19 cellular contexts compared by ENCODE assay signal in the genomic region with DNA sequence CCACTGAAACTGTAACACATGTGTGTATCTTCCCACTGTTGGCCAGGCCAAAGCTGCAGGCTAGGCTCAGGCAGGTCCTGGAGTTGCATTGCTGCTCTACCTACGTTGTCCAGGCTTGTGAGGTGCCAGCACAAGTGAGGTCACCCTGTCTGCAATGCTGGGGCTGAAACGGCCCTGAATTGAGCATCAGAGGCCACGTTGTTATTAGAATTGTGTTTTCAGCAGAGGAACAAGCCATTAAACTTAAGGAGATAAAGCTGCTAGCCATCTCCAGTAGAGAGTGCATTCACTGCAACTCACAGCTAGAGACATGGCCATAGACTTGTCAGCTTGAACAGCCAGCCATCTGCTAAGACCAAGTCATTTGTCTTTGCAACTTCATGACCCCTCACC.
DNase-seq lines count a peak whose midpoint lies in the region; ATAC-seq and TF ChIP-seq lines count a peak whose summit lies in the region.
"Had no signal": no experiment of that assay in that cellular context is flagged by ENCODE, and none has a peak within 500 bp of the region (broad histone marks: within the 10 kb centered on the region; RNA-seq: fewer than 3 reads in every experiment).

No MANE protein-coding gene starts in this region.

- H3K9me3 Mint-ChIP-seq in endodermal cell (peaks cover 3% of the 10 kb centered on the region), nephron (no peaks in the 10 kb centered on the region)

- H3K9ac ChIP-seq in endodermal cell (ENCODE audit: extremely low read depth, low read length, poor library complexity, severe bottlenecking): no peak overlapping the region

- H3K27ac ChIP-seq in VCaP: peak overlapping the region; percentile 50
- peak overlapping the region; percentile 10 for H3K27ac ChIP-seq in endodermal cell (ENCODE audit: low read depth, low read length)
- H3K27ac ChIP-seq in right lobe of liver: no peak overlapping the region
- H3K27ac ChIP-seq: 22Rv1, PC-9, SJSA1 had no signal

- H3K36me3 ChIP-seq in endodermal cell (ENCODE audit: control insufficient read depth, insufficient read depth, low read length): no peaks in the 10 kb centered on the region
- no peaks in the 10 kb centered on the region for H3K36me3 ChIP-seq in right lobe of liver
- H3K36me3 ChIP-seq: SJSA1 had no signal

- H3K4me3 ChIP-seq in endodermal cell (ENCODE audit: low read length) (no peak overlapping the region), right lobe of liver (no peak overlapping the region)
- H3K4me3 ChIP-seq: PC-9, SJSA1 had no signal

- H3K27ac Mint-ChIP-seq in endodermal cell (peak overlapping the region; percentile 64), nephron (peak overlapping the region; percentile 8 to 49 (median 34))
- H3K27ac Mint-ChIP-seq: IgD-negative memory B cell had no signal

- no peak for TF ChIP-seq POLR2A in right lobe of liver (IDR thresholded peaks at IDR 0.05)

- WGBS in endodermal cell (ENCODE audit: insufficient coverage in 1 of 2, insufficient read length in 1 of 2), 2 experiments: 67 to 86% methylated on average over 3 of the region's 3 CpGs
- WGBS in right lobe of liver (ENCODE audit: insufficient coverage, low coverage, low lambda C conversion rate, missing lambda C conversion rate): 75% methylated on average over 1 of the region's 3 CpGs

- TF ChIP-seq CTCF in VCaP (conservative IDR thresholded peaks at IDR 0.05) (no peak), endodermal cell (conservative IDR thresholded peaks at IDR 0.05) (no peak), nephron (IDR thresholded peaks at IDR 0.05; ENCODE audit: unreplicated experiment in 3 of 3) (no peak), right lobe of liver (IDR thresholded peaks at IDR 0.05) (no peak)

- intact Hi-C loops in right lobe of liver (cut with DNase I): no loop called here

- no peak overlapping the region for H3K4me3 Mint-ChIP-seq in endodermal cell
- no peak overlapping the region for H3K4me3 Mint-ChIP-seq in nephron
- H3K4me3 Mint-ChIP-seq: CD14-positive monocyte, H9, IgD-negative memory B cell had no signal

- ATAC-seq in GM21381 (IDR thresholded peaks at IDR 0.05; ENCODE audit: unreplicated experiment) (no peak), right lobe of liver (no peak)

- peak; percentile 79 for DNase-seq in DMS 273 (lab: John Stamatoyannopoulos, UW; ENCODE audit: unreplicated experiment)
- no peak for DNase-seq in DMS 273 treated with DMSO at 0.1 percent for 48 hours (lab: John Stamatoyannopoulos, UW)
- peak; percentile 50 for DNase-seq in endodermal cell
- DNase-seq in right lobe of liver: no peak
- DNase-seq in mucosa of gallbladder (ENCODE audit: low spot score): no peak
- DNase-seq: AML-193, H9, Karpas-422, NCI-H1105, NCI-H2081 treated with DMSO at 0.1 percent for 48 hours, NCI-H82, PC-9 had no signal

- H3K27me3 ChIP-seq in endodermal cell (ENCODE audit: control insufficient read depth, insufficient read depth, low read length, poor library complexity, severe bottlenecking) (no peaks in the 10 kb centered on the region), right lobe of liver (no peaks in the 10 kb centered on the region)
- H3K27me3 ChIP-seq: SJSA1 had no signal

- H3K4me1 Mint-ChIP-seq in endodermal cell (peaks cover 40% of the 10 kb centered on the region), nephron (peaks cover 72% of the 10 kb centered on the region)
- H3K4me1 Mint-ChIP-seq: CD14-positive monocyte, IgD-negative memory B cell had no signal

- H3K9me3 ChIP-seq in endodermal cell (ENCODE audit: control insufficient read depth, low read length) (no peaks in the 10 kb centered on the region), right lobe of liver (no peaks in the 10 kb centered on the region)
- H3K9me3 ChIP-seq: SJSA1 had no signal

- H3K36me3 Mint-ChIP-seq in endodermal cell (ENCODE audit: low read depth) (no peaks in the 10 kb centered on the region), nephron (ENCODE audit: low read depth) (no peaks in the 10 kb centered on the region)

- peaks cover 16% of the 10 kb centered on the region for H3K4me1 ChIP-seq in endodermal cell (ENCODE audit: control insufficient read depth, insufficient read depth, low read length)
- H3K4me1 ChIP-seq in right lobe of liver: no peaks in the 10 kb centered on the region
- H3K4me1 ChIP-seq: SJSA1 had no signal

- H3K27me3 Mint-ChIP-seq in endodermal cell (ENCODE audit: insufficient read depth): no peaks in the 10 kb centered on the region
- H3K27me3 Mint-ChIP-seq in nephron (ENCODE audit: low read depth): peaks cover 6% of the 10 kb centered on the region
- H3K27me3 Mint-ChIP-seq: IgD-negative memory B cell had no signal

Comparison
In these comparisons a context has a peak if more than half of its experiments do, and no peak if none do; other contexts are left out.
1. DNase-seq: peak in DMS 273 (single experiment) and endodermal cell (single experiment); none in DMS 273 treated with DMSO at 0.1 percent for 48 hours (single experiment), right lobe of liver (0 of 3) and mucosa of gallbladder (single experiment).
2. H3K27ac ChIP-seq: peak in VCaP (single experiment) and endodermal cell (single experiment); none in right lobe of liver (0 of 3).